In genomic region chr9:111704503-111704902, GRCh38 we compare ENCODE assay signal across 24 cellular contexts. TPM values are rescaled to one million over a fixed set of nuclear protein-coding genes. Genes with fewer than 3 reads are reported as not detected.
DNase-seq lines count a peak whose midpoint lies in the region; ATAC-seq, FAIRE-seq and TF ChIP-seq lines count a peak whose summit lies in the region.
"Had no signal": no experiment of that assay in that cellular context is flagged by ENCODE, and none has a peak within 500 bp of the region (broad histone marks: within the 10 kb centered on the region; RNA-seq: fewer than 3 reads in every experiment).

No MANE protein-coding gene starts in this region.

- SMC1A ChIA-PET in GM12878 (lab: Charles Lee; ENCODE audit: uncharacterized antibody, unreplicated experiment), result no interaction called here

- H3K9me3 ChIP-seq in GM12878 (replicated peaks; ENCODE audit: control insufficient read depth, insufficient read depth, low read length) (no peaks in the 10 kb centered on the region), mucosa of descending colon (no peaks in the 10 kb centered on the region), thyroid gland (no peaks in the 10 kb centered on the region)
- H3K9me3 ChIP-seq: BE2C had no signal

- CTCF ChIA-PET in GM12878 (lab: Yijun Ruan, JAX), result interaction anchor here (1.2 kb wide), 1 partner anchor 106 kb away, joined by 4 read pairs; no protein-coding TSS in a partner anchor

- ATAC-seq in GM12878 (no peak), mucosa of descending colon (peak; percentile 63), GM18870 (IDR thresholded peaks at IDR 0.05; ENCODE audit: unreplicated experiment) (no peak)

- H3K4me2 ChIP-seq in GM12878 (ENCODE audit: control insufficient read depth, insufficient read depth), result no peak overlapping the region
- H3K4me2 ChIP-seq: BLaER1 had no signal

- TF ChIP-seq CTCF in GM12878 (IDR thresholded peaks at IDR 0.05 in 2 of 3, conservative IDR thresholded peaks at IDR 0.05 in 1 of 3; ENCODE audit: control insufficient read depth in 2 of 3, extremely low read depth in 1 of 3, insufficient read depth in 1 of 3, low read depth in 3 of 3, low read length in 3 of 3) (no peak), mucosa of descending colon (IDR thresholded peaks at IDR 0.05) (no peak), thyroid gland (IDR thresholded peaks at IDR 0.05) (no peak)

- H3K27ac ChIP-seq in GM12878 (ENCODE audit: control insufficient read depth, insufficient read depth) (no peak overlapping the region), thyroid gland (no peak overlapping the region)
- H3K27ac ChIP-seq: BLaER1 had no signal

- H4K20me1 ChIP-seq in GM12878 (ENCODE audit: control insufficient read depth, insufficient read depth), result no peaks in the 10 kb centered on the region
- H4K20me1 ChIP-seq: BLaER1 had no signal

- no peak overlapping the region for H3K9ac ChIP-seq in GM12878 (ENCODE audit: control insufficient read depth, insufficient read depth, low read length)
- H3K9ac ChIP-seq: BLaER1 had no signal

- TF ChIP-seq RAD21 in GM12878 (IDR thresholded peaks at IDR 0.05; ENCODE audit: insufficient read depth, low read depth, low read length), result no peak

- no peak for TF ChIP-seq POLR2A in H54 (IDR thresholded peaks at IDR 0.05; ENCODE audit: low read depth, low read length)
- TF ChIP-seq POLR2A in GM12878 (IDR thresholded peaks at IDR 0.05; ENCODE audit: low read depth, low read length), result no peak
- no peak for TF ChIP-seq POLR2A in thyroid gland (IDR thresholded peaks at IDR 0.05)
- no peak for TF ChIP-seq POLR2A in erythroblast (IDR thresholded peaks at IDR 0.05; ENCODE audit: low read length)

- H3K4me3 ChIP-seq in GM12878 (no peak overlapping the region), mucosa of descending colon (no peak overlapping the region), thyroid gland (replicated peaks in 1 of 3) (no peak overlapping the region)
- H3K4me3 ChIP-seq: BLaER1 had no signal

- POLR2A ChIA-PET in GM12878 (lab: Charles Lee), result interaction anchor here (0.5 kb wide), 1 partner anchor 775 kb away, joined by 4 read pairs; no protein-coding TSS in a partner anchor

- 70% methylated on average over 2 of the region's 2 CpGs for WGBS in GM12878 (ENCODE audit: insufficient coverage, insufficient replicate concordance, low lambda C conversion rate, missing lambda C conversion rate)
- 94 to 96% methylated on average over 2 of the region's 2 CpGs for WGBS in thyroid gland, 2 donors

- H3K79me2 ChIP-seq in GM12878 (ENCODE audit: control insufficient read depth, insufficient read depth, low read length), result no peaks in the 10 kb centered on the region

- no peak for TF ChIP-seq EP300 in GM12878 (IDR thresholded peaks at IDR 0.05; ENCODE audit: borderline replicate concordance in 1 of 2, control insufficient read depth in 1 of 2, low read depth in 2 of 2, low read length in 2 of 2)

- no peaks in the 10 kb centered on the region for H3K4me1 ChIP-seq in GM12878 (ENCODE audit: control insufficient read depth, insufficient read depth, low read length)
- peaks cover 6% of the 10 kb centered on the region for H3K4me1 ChIP-seq in mucosa of descending colon (ENCODE audit: low read depth)
- H3K4me1 ChIP-seq in thyroid gland, result no peaks in the 10 kb centered on the region
- H3K4me1 ChIP-seq: BE2C, BLaER1 had no signal

- intact Hi-C loops in GM12878 (cut with micrococcal nuclease; ENCODE audit: unreplicated experiment) (no loop called here), mucosa of descending colon (cut with DNase I, micrococcal nuclease) (no loop called here), thyroid gland (cut with DNase I) (no loop called here)

- RAD21 ChIA-PET in GM12878 (lab: Charles Lee; ENCODE audit: unreplicated experiment), result no interaction called here

- H3K27me3 ChIP-seq in GM12878 (replicated peaks in 1 of 2; ENCODE audit: control insufficient read depth in 2 of 2, insufficient read depth in 2 of 2, low read length in 1 of 2), result no peaks in the 10 kb centered on the region
- no peaks in the 10 kb centered on the region for H3K27me3 ChIP-seq in thyroid gland
- H3K27me3 ChIP-seq: BE2C, BLaER1 had no signal

- no TSS peak for BruUV-seq in GM12878 (replicated peaks; lab: Mats Ljungman, UMichigan)

- H3K36me3 ChIP-seq in GM12878 (ENCODE audit: control insufficient read depth in 2 of 2, insufficient read depth in 2 of 2, low read length in 1 of 2) (no peaks in the 10 kb centered on the region), mucosa of descending colon (ENCODE audit: low read depth) (no peaks in the 10 kb centered on the region), thyroid gland (no peaks in the 10 kb centered on the region)
- H3K36me3 ChIP-seq: BE2C, BLaER1 had no signal

- in situ Hi-C loops in GM12878 (cut with MboI), result no loop called here

- peak; percentile 48 for FAIRE-seq in H54 (lab: Jason Lieb, UNC)
- FAIRE-seq in GM12878 (lab: Jason Lieb, UNC), result peak; percentile 61
- FAIRE-seq: A204.1 had no signal

- no peak for DNase-seq in H54 (ENCODE audit: insufficient read length, low spot score)
- no peak for DNase-seq in GM12878 (ENCODE audit: low read depth, low spot score)
- no peak for DNase-seq in mucosa of descending colon
- no peak for DNase-seq in thyroid gland
- no peak for DNase-seq in GM03348 (ENCODE audit: low spot score)
- no peak for DNase-seq in erythroblast (lab: John Stamatoyannopoulos, UW)
- DNase-seq: 8988T; ACHN; BE2C; C1 segment of cervical spinal cord; CD4-positive, alpha-beta memory T cell; CD4-positive, CD25-positive, alpha-beta regulatory T cell; CD8-positive, alpha-beta memory T cell; COR-L47; DMS 273 treated with DMSO at 0.1 percent for 48 hours; DMS153; DMS53; DMS79; DND-41; EL; GDM1 had no signal

- H2AFZ ChIP-seq in GM12878 (ENCODE audit: control insufficient read depth, low read depth, low read length), result no peak overlapping the region

TF ChIP-seq in GM12878, 131 proteins besides CTCF, POLR2A, EP300 and RAD21 (continues in another document):
- TF ChIP-seq E2F8 (IDR thresholded peaks at IDR 0.05; ENCODE audit: low read depth, partially characterized antibody) (no peak), MAX (IDR thresholded peaks at IDR 0.05; ENCODE audit: low read depth, low read length) (no peak), SMC3 (IDR thresholded peaks at IDR 0.05; ENCODE audit: borderline replicate concordance, low read length) (no peak), ASH2L (IDR thresholded peaks at IDR 0.05; ENCODE audit: borderline replicate concordance, low read depth) (no peak), RAD51 (IDR thresholded peaks at IDR 0.05) (no peak)
- TF ChIP-seq, protein P1, sequence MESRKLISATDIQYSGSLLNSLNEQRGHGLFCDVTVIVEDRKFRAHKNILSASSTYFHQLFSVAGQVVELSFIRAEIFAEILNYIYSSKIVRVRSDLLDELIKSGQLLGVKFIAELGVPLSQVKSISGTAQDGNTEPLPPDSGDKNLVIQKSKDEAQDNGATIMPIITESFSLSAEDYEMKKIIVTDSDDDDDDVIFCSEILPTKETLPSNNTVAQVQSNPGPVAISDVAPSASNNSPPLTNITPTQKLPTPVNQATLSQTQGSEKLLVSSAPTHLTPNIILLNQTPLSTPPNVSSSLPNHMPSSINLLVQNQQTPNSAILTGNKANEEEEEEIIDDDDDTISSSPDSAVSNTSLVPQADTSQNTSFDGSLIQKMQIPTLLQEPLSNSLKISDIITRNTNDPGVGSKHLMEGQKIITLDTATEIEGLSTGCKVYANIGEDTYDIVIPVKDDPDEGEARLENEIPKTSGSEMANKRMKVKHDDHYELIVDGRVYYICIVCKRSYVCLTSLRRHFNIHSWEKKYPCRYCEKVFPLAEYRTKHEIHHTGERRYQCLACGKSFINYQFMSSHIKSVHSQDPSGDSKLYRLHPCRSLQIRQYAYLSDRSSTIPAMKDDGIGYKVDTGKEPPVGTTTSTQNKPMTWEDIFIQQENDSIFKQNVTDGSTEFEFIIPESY (IDR thresholded peaks at IDR 0.05), result no peak

RNA-seq across cellular contexts. Expression of gene GNG10, which starts 43.1 kb away (rescaled TPM):
- total RNA-seq in GM12878 (2013; cell fraction: nucleolus; rRNA removed), result 7.5 and 7.9 TPM in 2 replicates
- 16.3 and 22.0 TPM in 2 replicates for total RNA-seq in GM12878 (2014; rRNA removed)
- 18.7 and 20.4 TPM in 2 replicates for total RNA-seq in GM12878 (2014; rRNA removed; fragmentation: Illumina TruSeq; extraction: Trizol)
- total RNA-seq in GM12878 (2021), result 12.0 and 14.5 TPM in 2 replicates
- polyA plus RNA-seq in GM12878 (2011; ENCODE audit: low read depth), result 12.6 TPM
- 24.0 and 33.6 TPM in 2 replicates for polyA plus RNA-seq in GM12878 (2011; rRNA removed)
- polyA plus RNA-seq in GM12878 (2011; cell fraction: cytosol; rRNA removed), result 10.5 and 14.7 TPM in 2 replicates
- polyA plus RNA-seq in GM12878 (2011; cell fraction: nucleus; rRNA removed), result 4.8 and 5.1 TPM in 2 replicates
- polyA plus RNA-seq in GM12878 (2012), result 10.9 and 12.8 TPM in 2 replicates
- polyA plus RNA-seq in GM12878 (2014; fragmentation: Illumina TruSeq; extraction: Trizol), result 21.3 and 26.0 TPM in 2 replicates
- 10 to 100 TPM; 27.2 to 28.2 TPM for polyA plus RNA-seq in GM12878 (2014; fragmentation: Nextera tagmentation; extraction: Ambion mirVana)
- 14.6 and 18.1 TPM in 2 replicates for polyA plus RNA-seq in GM12878 (2014; rRNA removed)
- polyA plus RNA-seq in GM12878 (2016; fragmentation: Nextera tagmentation; extraction: Ambion mirVana), result 10 to 100 TPM; 24.9 to 26.4 TPM
- polyA minus RNA-seq in GM12878 (2011; rRNA and poly(A)+ RNA removed), result 3.5 and 3.6 TPM in 2 replicates
- 2.1 and 2.7 TPM in 2 replicates for polyA minus RNA-seq in GM12878 (2011; cell fraction: cytosol; rRNA and poly(A)+ RNA removed)
- polyA minus RNA-seq in GM12878 (2011; cell fraction: nucleus; rRNA and poly(A)+ RNA removed), result 1.9 and 2.7 TPM in 2 replicates
- 10 to 100 TPM; 16.7 to 33.1 (median 24.6) TPM for total RNA-seq in mucosa of descending colon
- 10 to 100 TPM; 44.8 to 57.3 (median 53.5) TPM for total RNA-seq in thyroid gland
